8 cellular contexts compared by ENCODE assay signal in the genomic region with DNA sequence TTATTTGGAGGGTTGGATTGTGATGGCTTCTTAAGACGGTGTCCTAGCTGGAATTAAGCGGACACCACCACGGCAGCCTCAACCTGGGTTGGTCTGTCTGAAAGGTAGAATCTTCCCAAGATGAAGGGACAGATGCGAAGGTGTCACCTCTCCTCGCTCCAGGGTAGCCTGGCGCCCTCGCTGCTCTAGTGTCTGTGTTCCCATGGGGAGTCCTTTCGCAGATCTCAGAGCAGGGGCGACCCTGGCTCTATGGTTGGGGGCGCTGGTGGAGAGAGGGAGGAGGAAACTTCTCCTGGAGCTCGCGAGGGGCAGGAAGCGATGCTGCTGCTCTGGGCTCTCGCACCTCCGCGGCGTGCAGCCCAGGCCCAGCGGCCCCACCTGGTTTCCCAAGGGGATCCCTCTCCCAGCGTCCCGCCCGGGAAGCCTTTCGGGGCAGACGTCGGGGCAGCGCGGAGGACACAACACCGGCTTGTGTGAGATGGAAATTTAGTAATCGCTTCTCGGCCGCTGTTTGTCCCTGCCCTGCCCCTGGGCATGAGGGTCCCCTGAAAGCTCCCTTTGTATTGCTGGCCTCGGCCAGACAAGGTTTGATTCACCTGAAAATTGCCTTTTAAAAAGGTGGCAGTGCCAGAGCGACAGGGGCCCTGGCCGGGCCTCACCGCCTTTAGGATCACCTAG.
DNase-seq lines count a peak whose midpoint lies in the region; ATAC-seq and TF ChIP-seq lines count a peak whose summit lies in the region.

No MANE protein-coding gene starts in this region.

- H3K27me3 ChIP-seq in mucosa of stomach (ENCODE audit: control insufficient read depth, insufficient read depth, low read length) = peaks cover 45% of the 10 kb centered on the region

- ATAC-seq in HG02870 (IDR thresholded peaks at IDR 0.05; ENCODE audit: unreplicated experiment) = peak; percentile 4

- TF ChIP-seq CTCF in astrocyte of the spinal cord (IDR thresholded peaks at IDR 0.05; ENCODE audit: low read depth, low read length) = no peak

- DNase-seq in NCI-H1417 (lab: John Stamatoyannopoulos, UW) = peak in 2 of 3 experiments; percentile 63 to 64
- no peak for DNase-seq in NCI-H1417 treated with DMSO at 0.1 percent for 48 hours (lab: John Stamatoyannopoulos, UW)
- DNase-seq in astrocyte of the spinal cord (ENCODE audit: low read depth, low spot score) = no peak
- no peak for DNase-seq in superior temporal gyrus (ENCODE audit: extremely low spot score)
- no peak for DNase-seq in Ammon's horn (ENCODE audit: low spot score)
- no peak for DNase-seq in amniotic stem cell (lab: John Stamatoyannopoulos, UW)

- H3K4me1 ChIP-seq in mucosa of stomach (ENCODE audit: control insufficient read depth, insufficient read depth, low read length) = peaks cover 8% of the 10 kb centered on the region

- no peaks in the 10 kb centered on the region for H3K36me3 ChIP-seq in mucosa of stomach (ENCODE audit: control insufficient read depth, insufficient read depth, low read length)

- no peaks in the 10 kb centered on the region for H3K9me3 ChIP-seq in mucosa of stomach (ENCODE audit: control insufficient read depth, low read length)

- H3K4me3 ChIP-seq in astrocyte of the spinal cord (ENCODE audit: low read depth, low read length) (peak overlapping the region; percentile 47), mucosa of stomach (ENCODE audit: low read length) (no peak overlapping the region)

- peak overlapping the region; percentile 47 for H3K9ac ChIP-seq in mucosa of stomach (ENCODE audit: low read length)

- in situ Hi-C loops in astrocyte of the spinal cord (cut with HindIII; ENCODE audit: low sequenced_read_pairs) = no loop called here

Comparison
In these comparisons a context has a peak if more than half of its experiments do, and no peak if none do; other contexts are left out.
1. DNase-seq: peak in NCI-H1417 (2 of 3); none in NCI-H1417 treated with DMSO at 0.1 percent for 48 hours (single experiment), astrocyte of the spinal cord (single experiment), superior temporal gyrus (single experiment), Ammon's horn (single experiment) and amniotic stem cell (single experiment).